Comparison of ENCODE assay signal across 9 cellular contexts in genomic region chr20:20003088-20003954, GRCh38. TPM values are rescaled to one million over a fixed set of nuclear protein-coding genes. Genes with fewer than 3 reads are reported as not detected.
DNase-seq lines count a peak whose midpoint lies in the region; ATAC-seq, FAIRE-seq and TF ChIP-seq lines count a peak whose summit lies in the region.
"Had no signal": no experiment of that assay in that cellular context is flagged by ENCODE, and none has a peak within 500 bp of the region (broad histone marks: within the 10 kb centered on the region; RNA-seq: fewer than 3 reads in every experiment).

No MANE protein-coding gene starts in this region.

- H3K9me3 ChIP-seq in HepG2 (ENCODE audit: low read length), result no peaks in the 10 kb centered on the region

- no peaks in the 10 kb centered on the region for H3K9me3 Mint-ChIP-seq in activated naive CD8-positive, alpha-beta T cell treated with anti-CD3 and anti-CD28 coated beads, Interleukin-2, amount 50 U/mL, for 24 hours

- CTCF ChIA-PET in HepG2 (lab: Yijun Ruan, JAX; ENCODE audit: low intra/inter-chr PET ratio, low total read pairs), result no interaction called here

- H3K4me3 Mint-ChIP-seq in activated naive CD8-positive, alpha-beta T cell treated with anti-CD3 and anti-CD28 coated beads, Interleukin-2, amount 50 U/mL, for 24 hours, result peak overlapping the region; percentile 60

- H3K27me3 ChIP-seq in HepG2 (ENCODE audit: control insufficient read depth in 1 of 2, insufficient read depth in 2 of 2, low read length in 2 of 2), result no peaks in the 10 kb centered on the region

- H3K4me3 ChIP-seq in HepG2 (replicated peaks in 1 of 3; ENCODE audit: insufficient read depth in 1 of 3, low read depth in 2 of 3, low read length in 3 of 3), result peak overlapping the region in 1 of 3 experiments; percentile 53; a peak in 1 of 6 replicates

- H2AFZ ChIP-seq in HepG2 (ENCODE audit: low read length), result no peak overlapping the region

- intact Hi-C loops in HepG2 (cut with micrococcal nuclease; ENCODE audit: unreplicated experiment), result no loop called here

- in situ Hi-C loops in HepG2 (cut with HindIII; ENCODE audit: extremely low pct_ligation_motif_present, low pct_unique_long_range_greater_than_20kb), result loop anchor here (5.0 kb wide), 1 partner anchor 101 kb away; no protein-coding TSS in a partner anchor

- BruUV-seq in HepG2 (replicated peaks; lab: Mats Ljungman, UMichigan), result no TSS peak

- peaks cover 19% of the 10 kb centered on the region for H3K4me1 Mint-ChIP-seq in activated naive CD8-positive, alpha-beta T cell treated with anti-CD3 and anti-CD28 coated beads, Interleukin-2, amount 50 U/mL, for 24 hours

- no peaks in the 10 kb centered on the region for H3K79me2 ChIP-seq in HepG2 (ENCODE audit: insufficient read depth, low read length)

- H3K27me3 Mint-ChIP-seq in activated naive CD8-positive, alpha-beta T cell treated with anti-CD3 and anti-CD28 coated beads, Interleukin-2, amount 50 U/mL, for 24 hours, result peaks cover 36% of the 10 kb centered on the region

- H3K27ac ChIP-seq in HepG2 (ENCODE audit: extremely low read length, insufficient read depth, low read length) (peak overlapping the region; percentile 87), substantia nigra (ENCODE audit: low read depth, low read length, poor library complexity, severe bottlenecking) (peak overlapping the region; percentile 73)

- no peaks in the 10 kb centered on the region for H3K36me3 Mint-ChIP-seq in activated naive CD8-positive, alpha-beta T cell treated with anti-CD3 and anti-CD28 coated beads, Interleukin-2, amount 50 U/mL, for 24 hours (ENCODE audit: low read depth)

- peak overlapping the region; percentile 69 for H3K4me2 ChIP-seq in HepG2 (ENCODE audit: low read depth, low read length)

- POLR2A ChIA-PET in HepG2 (lab: Yijun Ruan, JAX), result interaction anchor here (0.7 to 2.2 kb wide), 4 partner anchors 10 to 245 kb away, joined by 3 to 10 read pairs (median 4); partner anchors contain the start of genes NAA20 and RIN2

- H3K27ac Mint-ChIP-seq in activated naive CD8-positive, alpha-beta T cell treated with anti-CD3 and anti-CD28 coated beads, Interleukin-2, amount 50 U/mL, for 24 hours, result peak overlapping the region; percentile 19

- no peak for TF ChIP-seq RAD21 in HepG2 (CRISPR knock-in tag; IDR thresholded peaks at IDR 0.05)

- no peaks in the 10 kb centered on the region for H4K20me1 ChIP-seq in HepG2 (ENCODE audit: insufficient read depth, low read length)

- WGBS in HepG2 (ENCODE audit: low lambda C conversion rate), result 94% methylated on average over 23 of the region's 23 CpGs

- no peak for TF ChIP-seq POLR2A in HepG2 (IDR thresholded peaks at IDR 0.05; ENCODE audit: insufficient read depth in 1 of 2, low read depth in 2 of 2, low read length in 2 of 2)

- H3K36me3 ChIP-seq in HepG2 (replicated peaks in 1 of 2; ENCODE audit: control insufficient read depth in 1 of 2, insufficient read depth in 2 of 2, low read length in 2 of 2), result no peaks in the 10 kb centered on the region

- FAIRE-seq in HepG2 (lab: Jason Lieb, UNC), result no peak

- peaks cover 74% of the 10 kb centered on the region for H3K4me1 ChIP-seq in HepG2 (ENCODE audit: insufficient read depth, low read length)

- TF ChIP-seq CTCF in HepG2 (CRISPR knock-in tag; IDR thresholded peaks at IDR 0.05), result no peak

- 0 out of 2 replicates have a peak overlapping the region, but pooled peaks have one; percentile 59 for H3K9ac ChIP-seq in HepG2 (ENCODE audit: insufficient read depth, low read depth, low read length)

- TF ChIP-seq EP300 in HepG2 (IDR thresholded peaks at IDR 0.05; ENCODE audit: low read depth in 2 of 2, low read length in 2 of 2), result no peak
- TF ChIP-seq EP300 in HepG2 (CRISPR knock-in tag; IDR thresholded peaks at IDR 0.05; ENCODE audit: borderline replicate concordance), result no peak

- ATAC-seq in activated naive CD8-positive, alpha-beta T cell treated with anti-CD3 and anti-CD28 coated beads, Interleukin-2, amount 50 U/mL, for 24 hours, result peak; percentile 83
- ATAC-seq in HepG2, result no peak
- no peak for ATAC-seq in GM18867 (IDR thresholded peaks at IDR 0.05; ENCODE audit: unreplicated experiment)

- DNase-seq in activated naive CD4-positive, alpha-beta T cell treated with Interleukin-2 at 50 U/mL for 16 hours, result peak; percentile 10
- no peak for DNase-seq in activated naive CD4-positive, alpha-beta T cell (lab: John Stamatoyannopoulos, UW)
- DNase-seq in activated naive CD8-positive, alpha-beta T cell treated with anti-CD3 and anti-CD28 coated beads, Interleukin-2, amount 50 U/mL, for 24 hours, result peak; percentile 23
- DNase-seq in HepG2 (ENCODE audit: low spot score), result no peak
- peak in 7 of 49 donors; percentile 31 to 60 (median 38) for DNase-seq in substantia nigra (lab: John Stamatoyannopoulos, UW)
- DNase-seq in mesenteric fat pad (ENCODE audit: low spot score), result no peak
- DNase-seq in hepatic stellate cell (ENCODE audit: low spot score), result no peak

RNA-seq across cellular contexts. Expression of gene NAA20, which starts 13.8 kb away (rescaled TPM):
- 82.8 and 114 TPM in 2 replicates for total RNA-seq in HepG2 (2016; rRNA removed; fragmentation: Illumina TruSeq; extraction: Trizol)
- total RNA-seq in HepG2 (2016; cell fraction: cytosol; rRNA removed; fragmentation: Illumina TruSeq; extraction: Trizol; ENCODE audit: low read depth), result 21.7 and 25.6 TPM in 2 replicates
- total RNA-seq in HepG2 (2016; cell fraction: insoluble cytoplasmic fraction; rRNA removed; fragmentation: Illumina TruSeq; extraction: Trizol), result 86.7 and 113 TPM in 2 replicates
- total RNA-seq in HepG2 (2016; cell fraction: membrane; rRNA removed; fragmentation: Illumina TruSeq; extraction: Trizol), result 37.5 and 43.6 TPM in 2 replicates
- 54.4 and 60.1 TPM in 2 replicates for total RNA-seq in HepG2 (2016; cell fraction: nucleus; rRNA removed; fragmentation: Illumina TruSeq; extraction: Trizol)
- polyA plus RNA-seq in HepG2 (2011; rRNA removed), result 62.9 and 81.9 TPM in 2 replicates
- 50.7 and 67.7 TPM in 2 replicates for polyA plus RNA-seq in HepG2 (2011; cell fraction: cytosol; rRNA removed)
- 23.7 and 25.9 TPM in 2 replicates for polyA plus RNA-seq in HepG2 (2011; cell fraction: nucleus; rRNA removed)
- polyA plus RNA-seq in HepG2 (2012), result 95.6 and 106 TPM in 2 replicates
- 28.8 and 29.8 TPM in 2 replicates for polyA plus RNA-seq in HepG2 (2016; cell fraction: cytosol; fragmentation: Illumina TruSeq; extraction: Trizol; ENCODE audit: low read depth)
- polyA plus RNA-seq in HepG2 (2016; cell fraction: insoluble cytoplasmic fraction; fragmentation: Illumina TruSeq; extraction: Trizol; ENCODE audit: low read depth), result 148 and 163 TPM in 2 replicates
- 36.9 and 37.4 TPM in 2 replicates for polyA plus RNA-seq in HepG2 (2016; cell fraction: membrane; fragmentation: Illumina TruSeq; extraction: Trizol; ENCODE audit: low read depth)
- polyA plus RNA-seq in HepG2 (2016; cell fraction: nucleus; fragmentation: Illumina TruSeq; extraction: Trizol; ENCODE audit: insufficient read depth, low read depth), result 119 and 123 TPM in 2 replicates
- polyA minus RNA-seq in HepG2 (2011; rRNA and poly(A)+ RNA removed; ENCODE audit: low replicate concordance), result 14.8 and 29.0 TPM in 2 replicates
- 25.5 and 28.8 TPM in 2 replicates for polyA minus RNA-seq in HepG2 (2011; cell fraction: cytosol; rRNA and poly(A)+ RNA removed)
- 45.3 and 48.5 TPM in 2 replicates for polyA minus RNA-seq in HepG2 (2011; cell fraction: nucleus; rRNA and poly(A)+ RNA removed)
- total RNA-seq in mesenteric fat pad, result 71.8 TPM

RNA-seq across cellular contexts. Expression of gene CRNKL1, which starts 48.9 kb away (rescaled TPM):
- 64.5 and 103 TPM in 2 replicates for total RNA-seq in HepG2 (2016; rRNA removed; fragmentation: Illumina TruSeq; extraction: Trizol)
- 8.3 and 8.7 TPM in 2 replicates for total RNA-seq in HepG2 (2016; cell fraction: cytosol; rRNA removed; fragmentation: Illumina TruSeq; extraction: Trizol; ENCODE audit: low read depth)
- total RNA-seq in HepG2 (2016; cell fraction: insoluble cytoplasmic fraction; rRNA removed; fragmentation: Illumina TruSeq; extraction: Trizol), result 62.9 and 102 TPM in 2 replicates
- 16.0 and 23.6 TPM in 2 replicates for total RNA-seq in HepG2 (2016; cell fraction: membrane; rRNA removed; fragmentation: Illumina TruSeq; extraction: Trizol)
- total RNA-seq in HepG2 (2016; cell fraction: nucleus; rRNA removed; fragmentation: Illumina TruSeq; extraction: Trizol), result 44.4 and 50.7 TPM in 2 replicates
- 10.8 and 12.3 TPM in 2 replicates for polyA plus RNA-seq in HepG2 (2011; rRNA removed)
- 7.1 and 10.7 TPM in 2 replicates for polyA plus RNA-seq in HepG2 (2011; cell fraction: cytosol; rRNA removed)
- polyA plus RNA-seq in HepG2 (2011; cell fraction: nucleus; rRNA removed), result 7.0 and 7.9 TPM in 2 replicates
- 24.5 and 37.7 TPM in 2 replicates for polyA plus RNA-seq in HepG2 (2012)
- polyA plus RNA-seq in HepG2 (2016; cell fraction: cytosol; fragmentation: Illumina TruSeq; extraction: Trizol; ENCODE audit: low read depth), result 4.5 and 4.7 TPM in 2 replicates
- 69.8 and 72.6 TPM in 2 replicates for polyA plus RNA-seq in HepG2 (2016; cell fraction: insoluble cytoplasmic fraction; fragmentation: Illumina TruSeq; extraction: Trizol; ENCODE audit: low read depth)
- 7.0 and 7.5 TPM in 2 replicates for polyA plus RNA-seq in HepG2 (2016; cell fraction: membrane; fragmentation: Illumina TruSeq; extraction: Trizol; ENCODE audit: low read depth)
- polyA plus RNA-seq in HepG2 (2016; cell fraction: nucleus; fragmentation: Illumina TruSeq; extraction: Trizol; ENCODE audit: insufficient read depth, low read depth), result 51.1 and 58.0 TPM in 2 replicates
- polyA minus RNA-seq in HepG2 (2011; rRNA and poly(A)+ RNA removed; ENCODE audit: low replicate concordance), result 5.1 and 9.0 TPM in 2 replicates
- 17.9 and 18.2 TPM in 2 replicates for polyA minus RNA-seq in HepG2 (2011; cell fraction: cytosol; rRNA and poly(A)+ RNA removed)
- 46.4 and 51.1 TPM in 2 replicates for polyA minus RNA-seq in HepG2 (2011; cell fraction: nucleus; rRNA and poly(A)+ RNA removed)
- total RNA-seq in mesenteric fat pad, result 13.7 TPM

RNA-seq across cellular contexts. Expression of gene CFAP61, which starts 49.0 kb away (rescaled TPM):
- 0.27 TPM in 1 of 2 replicates, not detected in the other for total RNA-seq in HepG2 (2016; rRNA removed; fragmentation: Illumina TruSeq; extraction: Trizol)
- not detected in 2 replicates for total RNA-seq in HepG2 (2016; cell fraction: cytosol; rRNA removed; fragmentation: Illumina TruSeq; extraction: Trizol; ENCODE audit: low read depth)
- 0.24 TPM in 1 of 2 replicates, not detected in the other for total RNA-seq in HepG2 (2016; cell fraction: insoluble cytoplasmic fraction; rRNA removed; fragmentation: Illumina TruSeq; extraction: Trizol)
- not detected in 2 replicates for total RNA-seq in HepG2 (2016; cell fraction: membrane; rRNA removed; fragmentation: Illumina TruSeq; extraction: Trizol)
- 1.0 TPM in 1 of 2 replicates, not detected in the other for total RNA-seq in HepG2 (2016; cell fraction: nucleus; rRNA removed; fragmentation: Illumina TruSeq; extraction: Trizol)
- polyA plus RNA-seq in HepG2 (2011; rRNA removed), result not detected in 2 replicates
- 0.12 and 0.17 TPM in 2 replicates for polyA plus RNA-seq in HepG2 (2011; cell fraction: cytosol; rRNA removed)
- 0.50 TPM in 1 of 2 replicates, not detected in the other for polyA plus RNA-seq in HepG2 (2011; cell fraction: nucleus; rRNA removed)
- 0.12 TPM in 1 of 2 replicates, not detected in the other for polyA plus RNA-seq in HepG2 (2012)
- not detected in 2 replicates for polyA plus RNA-seq in HepG2 (2016; cell fraction: cytosol; fragmentation: Illumina TruSeq; extraction: Trizol; ENCODE audit: low read depth)
- polyA plus RNA-seq in HepG2 (2016; cell fraction: insoluble cytoplasmic fraction; fragmentation: Illumina TruSeq; extraction: Trizol; ENCODE audit: low read depth), result not detected in 2 replicates
- polyA plus RNA-seq in HepG2 (2016; cell fraction: membrane; fragmentation: Illumina TruSeq; extraction: Trizol; ENCODE audit: low read depth), result not detected in 2 replicates
- 0.77 TPM in 1 of 2 replicates, not detected in the other for polyA plus RNA-seq in HepG2 (2016; cell fraction: nucleus; fragmentation: Illumina TruSeq; extraction: Trizol; ENCODE audit: insufficient read depth, low read depth)
- polyA minus RNA-seq in HepG2 (2011; rRNA and poly(A)+ RNA removed; ENCODE audit: low replicate concordance), result not detected in 2 replicates
- polyA minus RNA-seq in HepG2 (2011; cell fraction: cytosol; rRNA and poly(A)+ RNA removed), result not detected in 2 replicates
- polyA minus RNA-seq in HepG2 (2011; cell fraction: nucleus; rRNA and poly(A)+ RNA removed), result 0.64 TPM in 1 of 2 replicates, not detected in the other
- 0.61 TPM for total RNA-seq in mesenteric fat pad
- total RNA-seq: T-helper 1 cell treated with Interleukin-12 subunit alpha and Interleukin-12 subunit beta and Interleukin-4 antibody, amounts not matched to agents 30 ng/mL and 1 ng/mL, for 36 hours had no signal

Comparison
In these comparisons a context has a peak if more than half of its experiments do, and no peak if none do; other contexts are left out.
1. DNase-seq: peak in activated naive CD4-positive, alpha-beta T cell treated with Interleukin-2 at 50 U/mL for 16 hours (single experiment) and activated naive CD8-positive, alpha-beta T cell treated with anti-CD3 and anti-CD28 coated beads, Interleukin-2, amount 50 U/mL, for 24 hours (single experiment); none in activated naive CD4-positive, alpha-beta T cell (0 of 4), HepG2 (single experiment), mesenteric fat pad (single experiment) and hepatic stellate cell (single experiment).